ENCODE assay signal across 1 cellular context in the genomic region with DNA sequence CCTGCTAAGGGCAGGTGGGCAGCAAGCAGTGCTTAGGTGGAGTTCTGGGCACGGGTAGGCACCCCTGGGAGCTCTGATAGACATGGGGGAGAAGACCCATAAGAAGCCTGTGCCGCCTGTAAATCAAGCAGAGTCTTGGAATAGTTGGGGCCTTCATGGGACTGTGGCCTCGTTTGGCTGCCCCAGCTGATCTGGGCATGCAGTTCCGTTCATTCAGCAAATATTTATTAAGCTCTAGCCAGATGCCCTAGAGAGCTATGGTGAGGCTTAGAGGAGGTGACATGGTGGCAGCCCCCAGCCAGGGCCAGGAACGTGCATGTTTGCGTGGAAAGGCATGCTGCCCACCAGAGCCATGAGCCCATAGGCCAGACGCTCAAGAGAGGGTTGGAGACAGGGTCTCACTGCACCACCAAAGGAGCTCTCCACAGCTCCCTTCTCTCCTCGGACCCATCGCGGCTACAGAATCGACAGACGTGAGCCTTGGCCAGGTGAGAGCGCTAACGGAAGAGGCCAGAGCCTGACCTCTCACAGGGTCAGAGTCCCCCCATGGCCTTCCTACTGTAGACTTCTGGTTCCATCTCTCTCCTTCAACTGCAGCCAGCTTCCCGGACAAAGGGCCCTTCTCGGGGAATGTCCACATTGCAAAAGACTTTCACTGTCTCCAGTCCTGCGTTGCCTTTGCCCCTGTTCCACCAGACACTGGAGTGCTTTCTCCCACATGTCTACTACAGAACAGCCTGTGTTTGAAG.
TF ChIP-seq lines count a peak whose summit lies in the region.

No MANE protein-coding gene starts in this region.

TF ChIP-seq in HepG2, 621 proteins besides CTCF, POLR2A, EP300 and RAD21 (continued from another document and continues in another):
- TF ChIP-seq, protein P1, sequence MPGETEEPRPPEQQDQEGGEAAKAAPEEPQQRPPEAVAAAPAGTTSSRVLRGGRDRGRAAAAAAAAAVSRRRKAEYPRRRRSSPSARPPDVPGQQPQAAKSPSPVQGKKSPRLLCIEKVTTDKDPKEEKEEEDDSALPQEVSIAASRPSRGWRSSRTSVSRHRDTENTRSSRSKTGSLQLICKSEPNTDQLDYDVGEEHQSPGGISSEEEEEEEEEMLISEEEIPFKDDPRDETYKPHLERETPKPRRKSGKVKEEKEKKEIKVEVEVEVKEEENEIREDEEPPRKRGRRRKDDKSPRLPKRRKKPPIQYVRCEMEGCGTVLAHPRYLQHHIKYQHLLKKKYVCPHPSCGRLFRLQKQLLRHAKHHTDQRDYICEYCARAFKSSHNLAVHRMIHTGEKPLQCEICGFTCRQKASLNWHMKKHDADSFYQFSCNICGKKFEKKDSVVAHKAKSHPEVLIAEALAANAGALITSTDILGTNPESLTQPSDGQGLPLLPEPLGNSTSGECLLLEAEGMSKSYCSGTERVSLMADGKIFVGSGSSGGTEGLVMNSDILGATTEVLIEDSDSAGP (CRISPR knock-in tag; IDR thresholded peaks at IDR 0.05; ENCODE audit: borderline replicate concordance) = peak; percentile 25; the same call in 1 of the 2 replicates
- TF ChIP-seq DR1 (CRISPR knock-in tag; IDR thresholded peaks at IDR 0.05) = no peak
- TF ChIP-seq ZNF572 (CRISPR knock-in tag; IDR thresholded peaks at IDR 0.05) = no peak
- no peak for TF ChIP-seq CCAR2 (optimal IDR thresholded peaks at IDR 0.05; ENCODE audit: low read depth, low read length)
- TF ChIP-seq HOXA9 (CRISPR knock-in tag; IDR thresholded peaks at IDR 0.05; ENCODE audit: borderline replicate concordance) = no peak
- TF ChIP-seq ARHGAP35 (CRISPR knock-in tag; IDR thresholded peaks at IDR 0.05; ENCODE audit: borderline replicate concordance) = no peak
- TF ChIP-seq, protein P2, sequence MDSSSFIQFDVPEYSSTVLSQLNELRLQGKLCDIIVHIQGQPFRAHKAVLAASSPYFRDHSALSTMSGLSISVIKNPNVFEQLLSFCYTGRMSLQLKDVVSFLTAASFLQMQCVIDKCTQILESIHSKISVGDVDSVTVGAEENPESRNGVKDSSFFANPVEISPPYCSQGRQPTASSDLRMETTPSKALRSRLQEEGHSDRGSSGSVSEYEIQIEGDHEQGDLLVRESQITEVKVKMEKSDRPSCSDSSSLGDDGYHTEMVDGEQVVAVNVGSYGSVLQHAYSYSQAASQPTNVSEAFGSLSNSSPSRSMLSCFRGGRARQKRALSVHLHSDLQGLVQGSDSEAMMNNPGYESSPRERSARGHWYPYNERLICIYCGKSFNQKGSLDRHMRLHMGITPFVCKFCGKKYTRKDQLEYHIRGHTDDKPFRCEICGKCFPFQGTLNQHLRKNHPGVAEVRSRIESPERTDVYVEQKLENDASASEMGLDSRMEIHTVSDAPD (CRISPR knock-in tag; IDR thresholded peaks at IDR 0.05) = 0 out of 2 replicates have a peak, but pooled peaks have one; percentile 47
- TF ChIP-seq, protein P3, sequence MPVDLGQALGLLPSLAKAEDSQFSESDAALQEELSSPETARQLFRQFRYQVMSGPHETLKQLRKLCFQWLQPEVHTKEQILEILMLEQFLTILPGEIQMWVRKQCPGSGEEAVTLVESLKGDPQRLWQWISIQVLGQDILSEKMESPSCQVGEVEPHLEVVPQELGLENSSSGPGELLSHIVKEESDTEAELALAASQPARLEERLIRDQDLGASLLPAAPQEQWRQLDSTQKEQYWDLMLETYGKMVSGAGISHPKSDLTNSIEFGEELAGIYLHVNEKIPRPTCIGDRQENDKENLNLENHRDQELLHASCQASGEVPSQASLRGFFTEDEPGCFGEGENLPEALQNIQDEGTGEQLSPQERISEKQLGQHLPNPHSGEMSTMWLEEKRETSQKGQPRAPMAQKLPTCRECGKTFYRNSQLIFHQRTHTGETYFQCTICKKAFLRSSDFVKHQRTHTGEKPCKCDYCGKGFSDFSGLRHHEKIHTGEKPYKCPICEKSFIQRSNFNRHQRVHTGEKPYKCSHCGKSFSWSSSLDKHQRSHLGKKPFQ (CRISPR knock-in tag; IDR thresholded peaks at IDR 0.05; ENCODE audit: insufficient replicate concordance) = no peak
- TF ChIP-seq, protein P4, sequence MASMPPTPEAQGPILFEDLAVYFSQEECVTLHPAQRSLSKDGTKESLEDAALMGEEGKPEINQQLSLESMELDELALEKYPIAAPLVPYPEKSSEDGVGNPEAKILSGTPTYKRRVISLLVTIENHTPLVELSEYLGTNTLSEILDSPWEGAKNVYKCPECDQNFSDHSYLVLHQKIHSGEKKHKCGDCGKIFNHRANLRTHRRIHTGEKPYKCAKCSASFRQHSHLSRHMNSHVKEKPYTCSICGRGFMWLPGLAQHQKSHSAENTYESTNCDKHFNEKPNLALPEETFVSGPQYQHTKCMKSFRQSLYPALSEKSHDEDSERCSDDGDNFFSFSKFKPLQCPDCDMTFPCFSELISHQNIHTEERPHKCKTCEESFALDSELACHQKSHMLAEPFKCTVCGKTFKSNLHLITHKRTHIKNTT (CRISPR knock-in tag; IDR thresholded peaks at IDR 0.05) = no peak
- no peak for TF ChIP-seq POLR2G (IDR thresholded peaks at IDR 0.05; ENCODE audit: low read depth, low read length)
- TF ChIP-seq, protein P5, sequence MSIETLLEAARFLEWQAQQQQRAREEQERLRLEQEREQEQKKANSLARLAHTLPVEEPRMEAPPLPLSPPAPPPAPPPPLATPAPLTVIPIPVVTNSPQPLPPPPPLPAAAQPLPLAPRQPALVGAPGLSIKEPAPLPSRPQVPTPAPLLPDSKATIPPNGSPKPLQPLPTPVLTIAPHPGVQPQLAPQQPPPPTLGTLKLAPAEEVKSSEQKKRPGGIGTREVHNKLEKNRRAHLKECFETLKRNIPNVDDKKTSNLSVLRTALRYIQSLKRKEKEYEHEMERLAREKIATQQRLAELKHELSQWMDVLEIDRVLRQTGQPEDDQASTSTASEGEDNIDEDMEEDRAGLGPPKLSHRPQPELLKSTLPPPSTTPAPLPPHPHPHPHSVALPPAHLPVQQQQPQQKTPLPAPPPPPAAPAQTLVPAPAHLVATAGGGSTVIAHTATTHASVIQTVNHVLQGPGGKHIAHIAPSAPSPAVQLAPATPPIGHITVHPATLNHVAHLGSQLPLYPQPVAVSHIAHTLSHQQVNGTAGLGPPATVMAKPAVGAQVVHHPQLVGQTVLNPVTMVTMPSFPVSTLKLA (IDR thresholded peaks at IDR 0.05) = no peak
- TF ChIP-seq, protein P6, sequence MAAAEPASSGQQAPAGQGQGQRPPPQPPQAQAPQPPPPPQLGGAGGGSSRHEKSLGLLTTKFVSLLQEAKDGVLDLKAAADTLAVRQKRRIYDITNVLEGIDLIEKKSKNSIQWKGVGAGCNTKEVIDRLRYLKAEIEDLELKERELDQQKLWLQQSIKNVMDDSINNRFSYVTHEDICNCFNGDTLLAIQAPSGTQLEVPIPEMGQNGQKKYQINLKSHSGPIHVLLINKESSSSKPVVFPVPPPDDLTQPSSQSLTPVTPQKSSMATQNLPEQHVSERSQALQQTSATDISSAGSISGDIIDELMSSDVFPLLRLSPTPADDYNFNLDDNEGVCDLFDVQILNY (CRISPR knock-in tag; conservative IDR thresholded peaks at IDR 0.05) = no peak
- peak; percentile 43; the same call in 1 of the 2 replicates for TF ChIP-seq FOXA3 (CRISPR knock-in tag; IDR thresholded peaks at IDR 0.05)
- TF ChIP-seq ZNF44 (CRISPR knock-in tag; IDR thresholded peaks at IDR 0.05) = no peak
- TF ChIP-seq RBM22 (optimal IDR thresholded peaks at IDR 0.05; ENCODE audit: low read length) = no peak
- TF ChIP-seq EED (CRISPR knock-in tag; IDR thresholded peaks at IDR 0.05) = peak; percentile 64; the same call in 1 of the 2 replicates
- TF ChIP-seq, protein P7, sequence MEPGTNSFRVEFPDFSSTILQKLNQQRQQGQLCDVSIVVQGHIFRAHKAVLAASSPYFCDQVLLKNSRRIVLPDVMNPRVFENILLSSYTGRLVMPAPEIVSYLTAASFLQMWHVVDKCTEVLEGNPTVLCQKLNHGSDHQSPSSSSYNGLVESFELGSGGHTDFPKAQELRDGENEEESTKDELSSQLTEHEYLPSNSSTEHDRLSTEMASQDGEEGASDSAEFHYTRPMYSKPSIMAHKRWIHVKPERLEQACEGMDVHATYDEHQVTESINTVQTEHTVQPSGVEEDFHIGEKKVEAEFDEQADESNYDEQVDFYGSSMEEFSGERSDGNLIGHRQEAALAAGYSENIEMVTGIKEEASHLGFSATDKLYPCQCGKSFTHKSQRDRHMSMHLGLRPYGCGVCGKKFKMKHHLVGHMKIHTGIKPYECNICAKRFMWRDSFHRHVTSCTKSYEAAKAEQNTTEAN (CRISPR knock-in tag; conservative IDR thresholded peaks at IDR 0.05) = peak; percentile 62; the same call in 1 of the 2 replicates
- TF ChIP-seq ZNF7 (CRISPR knock-in tag; IDR thresholded peaks at IDR 0.05) = no peak
- TF ChIP-seq SMAD3 (CRISPR knock-in tag; IDR thresholded peaks at IDR 0.05) = no peak
- no peak; the same call in 1 of the 2 replicates for TF ChIP-seq TBX2 (CRISPR knock-in tag; IDR thresholded peaks at IDR 0.05; ENCODE audit: borderline replicate concordance)
- TF ChIP-seq ZNF383 (CRISPR knock-in tag; IDR thresholded peaks at IDR 0.05; ENCODE audit: borderline replicate concordance) = no peak
- TF ChIP-seq TCF12 (IDR thresholded peaks at IDR 0.05) = no peak
- no peak for TF ChIP-seq TCF12 (CRISPR knock-in tag; IDR thresholded peaks at IDR 0.05)
- TF ChIP-seq, protein P8, sequence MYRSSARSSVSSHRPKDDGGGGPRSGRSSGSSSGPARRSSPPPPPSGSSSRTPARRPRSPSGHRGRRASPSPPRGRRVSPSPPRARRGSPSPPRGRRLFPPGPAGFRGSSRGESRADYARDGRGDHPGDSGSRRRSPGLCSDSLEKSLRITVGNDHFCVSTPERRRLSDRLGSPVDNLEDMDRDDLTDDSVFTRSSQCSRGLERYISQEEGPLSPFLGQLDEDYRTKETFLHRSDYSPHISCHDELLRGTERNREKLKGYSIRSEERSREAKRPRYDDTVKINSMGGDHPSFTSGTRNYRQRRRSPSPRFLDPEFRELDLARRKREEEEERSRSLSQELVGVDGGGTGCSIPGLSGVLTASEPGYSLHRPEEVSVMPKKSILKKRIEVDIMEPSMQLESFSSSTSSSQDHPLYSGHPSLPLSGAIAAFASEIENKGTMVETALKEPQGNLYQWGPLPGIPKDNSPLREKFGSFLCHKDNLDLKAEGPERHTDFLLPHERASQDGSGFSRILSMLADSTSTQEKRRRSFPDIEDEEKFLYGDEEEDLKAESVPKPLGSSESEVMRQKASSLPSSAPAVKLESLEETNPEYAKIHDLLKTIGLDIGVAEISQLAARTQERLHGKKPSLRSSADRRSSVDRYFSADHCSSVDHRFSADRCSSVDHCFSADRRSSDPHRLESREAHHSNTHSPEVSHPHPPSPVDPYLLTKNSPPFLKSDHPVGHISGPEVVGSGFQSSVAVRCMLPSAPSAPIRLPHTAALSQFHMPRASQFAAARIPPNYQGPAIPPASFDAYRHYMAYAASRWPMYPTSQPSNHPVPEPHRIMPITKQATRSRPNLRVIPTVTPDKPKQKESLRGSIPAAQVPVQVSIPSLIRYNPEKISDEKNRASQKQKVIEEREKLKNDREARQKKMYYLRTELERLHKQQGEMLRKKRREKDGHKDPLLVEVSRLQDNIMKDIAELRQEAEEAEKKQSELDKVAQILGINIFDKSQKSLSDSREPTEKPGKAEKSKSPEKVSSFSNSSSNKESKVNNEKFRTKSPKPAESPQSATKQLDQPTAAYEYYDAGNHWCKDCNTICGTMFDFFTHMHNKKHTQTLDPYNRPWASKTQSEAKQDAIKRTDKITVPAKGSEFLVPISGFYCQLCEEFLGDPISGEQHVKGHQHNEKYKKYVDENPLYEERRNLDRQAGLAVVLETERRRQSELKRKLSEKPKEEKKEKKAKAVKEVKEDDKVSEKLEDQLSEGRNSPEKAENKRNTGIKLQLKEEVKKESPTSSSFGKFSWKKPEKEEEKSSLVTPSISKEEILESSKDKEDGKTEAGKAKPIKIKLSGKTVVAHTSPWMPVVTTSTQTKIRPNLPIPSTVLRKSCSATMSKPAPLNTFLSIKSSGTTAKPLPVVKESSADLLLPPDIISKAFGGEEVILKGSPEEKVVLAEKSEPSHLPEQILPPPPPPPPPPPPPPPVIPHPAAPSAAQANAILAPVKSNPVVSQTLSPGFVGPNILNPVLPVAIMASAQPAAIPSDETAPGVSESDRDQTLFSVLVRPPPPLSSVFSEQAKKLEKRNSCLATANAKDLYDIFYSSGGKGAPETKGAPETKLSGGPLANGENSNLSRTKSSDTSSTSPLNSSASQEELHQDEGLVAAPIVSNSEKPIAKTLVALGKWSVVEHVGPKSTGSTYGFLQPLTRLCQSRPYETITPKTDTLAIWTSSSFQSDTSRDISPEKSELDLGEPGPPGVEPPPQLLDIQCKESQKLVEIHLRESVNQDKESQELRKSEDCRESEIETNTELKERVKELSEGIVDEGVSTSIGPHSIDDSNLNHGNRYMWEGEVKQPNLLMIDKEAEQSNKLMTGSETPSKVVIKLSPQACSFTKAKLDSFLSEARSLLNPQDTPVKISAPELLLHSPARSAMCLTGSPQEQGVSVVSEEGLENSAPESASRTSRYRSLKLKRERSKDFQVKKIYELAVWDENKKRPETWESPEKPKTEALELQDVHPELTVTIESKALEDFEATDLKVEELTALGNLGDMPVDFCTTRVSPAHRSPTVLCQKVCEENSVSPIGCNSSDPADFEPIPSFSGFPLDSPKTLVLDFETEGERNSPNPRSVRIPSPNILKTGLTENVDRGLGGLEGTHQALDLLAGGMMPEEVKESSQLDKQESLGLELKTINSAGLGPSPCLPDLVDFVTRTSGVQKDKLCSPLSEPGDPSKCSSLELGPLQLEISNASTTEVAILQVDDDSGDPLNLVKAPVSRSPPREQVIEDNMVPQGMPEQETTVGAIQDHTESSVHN (CRISPR knock-in tag; IDR thresholded peaks at IDR 0.05) = no peak
- TF ChIP-seq ZSCAN29 (CRISPR knock-in tag; conservative IDR thresholded peaks at IDR 0.05) = 0 out of 2 replicates have a peak, but pooled peaks have one; percentile 40
- TF ChIP-seq ZNF570 (CRISPR knock-in tag; IDR thresholded peaks at IDR 0.05; ENCODE audit: borderline replicate concordance) = no peak
- no peak for TF ChIP-seq ZNF326 (CRISPR knock-in tag; IDR thresholded peaks at IDR 0.05; ENCODE audit: borderline replicate concordance)
- no peak for TF ChIP-seq ZNF468 (CRISPR knock-in tag; IDR thresholded peaks at IDR 0.05)
- TF ChIP-seq ZNF577 (CRISPR knock-in tag; IDR thresholded peaks at IDR 0.05; ENCODE audit: borderline replicate concordance, low read depth) = no peak
- peak; percentile 55; the same call in 1 of the 2 replicates for TF ChIP-seq HNF4G (IDR thresholded peaks at IDR 0.05; ENCODE audit: borderline replicate concordance, low read depth, low read length)
- TF ChIP-seq HNF4G (CRISPR knock-in tag; IDR thresholded peaks at IDR 0.05; ENCODE audit: borderline replicate concordance, low read depth) = no peak
- TF ChIP-seq ATF7-NPFF (CRISPR knock-in tag; IDR thresholded peaks at IDR 0.05; ENCODE audit: low read depth) = no peak
- no peak for TF ChIP-seq TCF7 (IDR thresholded peaks at IDR 0.05; ENCODE audit: low read depth)
- TF ChIP-seq, protein P9, sequence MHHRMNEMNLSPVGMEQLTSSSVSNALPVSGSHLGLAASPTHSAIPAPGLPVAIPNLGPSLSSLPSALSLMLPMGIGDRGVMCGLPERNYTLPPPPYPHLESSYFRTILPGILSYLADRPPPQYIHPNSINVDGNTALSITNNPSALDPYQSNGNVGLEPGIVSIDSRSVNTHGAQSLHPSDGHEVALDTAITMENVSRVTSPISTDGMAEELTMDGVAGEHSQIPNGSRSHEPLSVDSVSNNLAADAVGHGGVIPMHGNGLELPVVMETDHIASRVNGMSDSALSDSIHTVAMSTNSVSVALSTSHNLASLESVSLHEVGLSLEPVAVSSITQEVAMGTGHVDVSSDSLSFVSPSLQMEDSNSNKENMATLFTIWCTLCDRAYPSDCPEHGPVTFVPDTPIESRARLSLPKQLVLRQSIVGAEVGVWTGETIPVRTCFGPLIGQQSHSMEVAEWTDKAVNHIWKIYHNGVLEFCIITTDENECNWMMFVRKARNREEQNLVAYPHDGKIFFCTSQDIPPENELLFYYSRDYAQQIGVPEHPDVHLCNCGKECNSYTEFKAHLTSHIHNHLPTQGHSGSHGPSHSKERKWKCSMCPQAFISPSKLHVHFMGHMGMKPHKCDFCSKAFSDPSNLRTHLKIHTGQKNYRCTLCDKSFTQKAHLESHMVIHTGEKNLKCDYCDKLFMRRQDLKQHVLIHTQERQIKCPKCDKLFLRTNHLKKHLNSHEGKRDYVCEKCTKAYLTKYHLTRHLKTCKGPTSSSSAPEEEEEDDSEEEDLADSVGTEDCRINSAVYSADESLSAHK (CRISPR knock-in tag; IDR thresholded peaks at IDR 0.05; ENCODE audit: borderline replicate concordance) = no peak
